ENCODE assay signal across 1 cellular context in the genomic region with DNA sequence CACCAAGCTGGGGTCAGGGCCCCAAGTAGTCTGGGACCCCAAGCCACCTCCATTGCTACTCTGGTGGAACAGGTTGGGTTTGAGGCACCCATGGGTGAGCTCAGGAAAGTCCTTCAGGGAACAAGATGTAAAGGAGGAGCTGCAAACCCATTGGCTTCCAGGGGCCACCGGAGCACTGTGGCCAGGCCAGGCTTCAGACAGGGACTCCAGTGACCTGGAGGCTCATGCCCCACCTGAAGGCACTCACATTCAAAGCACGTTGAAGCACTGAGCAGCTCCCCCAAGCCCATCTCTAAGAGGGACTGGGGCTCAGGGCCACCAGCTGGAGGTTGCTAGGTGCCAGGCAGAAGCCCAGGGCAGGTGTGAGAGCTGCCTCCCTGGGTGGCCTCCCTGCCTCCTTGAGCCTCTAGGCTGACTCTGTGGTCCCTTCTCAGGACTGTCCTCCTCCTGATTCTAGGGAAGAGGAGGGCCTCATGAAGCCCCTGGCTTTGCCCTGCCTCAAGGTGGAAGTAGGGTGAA.
TF ChIP-seq lines count a peak whose summit lies in the region.

No MANE protein-coding gene starts in this region.

TF ChIP-seq in HepG2, 621 proteins besides CTCF, POLR2A, EP300 and RAD21:
- TF ChIP-seq CSRNP2 (CRISPR knock-in tag; conservative IDR thresholded peaks at IDR 0.05; ENCODE audit: low read depth) (no peak), PHF21A (CRISPR knock-in tag; IDR thresholded peaks at IDR 0.05) (no peak), CAMTA2 (CRISPR knock-in tag; IDR thresholded peaks at IDR 0.05; ENCODE audit: borderline replicate concordance) (no peak), MATR3 (CRISPR knock-in tag; IDR thresholded peaks at IDR 0.05) (no peak), CEBPZ (IDR thresholded peaks at IDR 0.05; ENCODE audit: low read length) (no peak), NKX3-1 (CRISPR knock-in tag; IDR thresholded peaks at IDR 0.05) (no peak), IKZF1 (IDR thresholded peaks at IDR 0.05) (no peak), ZNF44 (CRISPR knock-in tag; IDR thresholded peaks at IDR 0.05) (no peak), KDM3A (CRISPR knock-in tag; IDR thresholded peaks at IDR 0.05; ENCODE audit: low read depth) (no peak), MLXIP (CRISPR knock-in tag; IDR thresholded peaks at IDR 0.05; ENCODE audit: borderline replicate concordance) (no peak), SP140L (CRISPR knock-in tag; IDR thresholded peaks at IDR 0.05; ENCODE audit: borderline replicate concordance) (no peak), ZNF510 (CRISPR knock-in tag; IDR thresholded peaks at IDR 0.05; ENCODE audit: low read depth) (no peak), SMAD1 (CRISPR knock-in tag; IDR thresholded peaks at IDR 0.05; ENCODE audit: borderline replicate concordance, low read depth) (no peak), RARA (CRISPR knock-in tag; IDR thresholded peaks at IDR 0.05) (no peak), HOXA7 (CRISPR knock-in tag; IDR thresholded peaks at IDR 0.05) (no peak), ZFP82 (CRISPR knock-in tag; IDR thresholded peaks at IDR 0.05; ENCODE audit: borderline replicate concordance) (no peak)
- TF ChIP-seq, protein P1, sequence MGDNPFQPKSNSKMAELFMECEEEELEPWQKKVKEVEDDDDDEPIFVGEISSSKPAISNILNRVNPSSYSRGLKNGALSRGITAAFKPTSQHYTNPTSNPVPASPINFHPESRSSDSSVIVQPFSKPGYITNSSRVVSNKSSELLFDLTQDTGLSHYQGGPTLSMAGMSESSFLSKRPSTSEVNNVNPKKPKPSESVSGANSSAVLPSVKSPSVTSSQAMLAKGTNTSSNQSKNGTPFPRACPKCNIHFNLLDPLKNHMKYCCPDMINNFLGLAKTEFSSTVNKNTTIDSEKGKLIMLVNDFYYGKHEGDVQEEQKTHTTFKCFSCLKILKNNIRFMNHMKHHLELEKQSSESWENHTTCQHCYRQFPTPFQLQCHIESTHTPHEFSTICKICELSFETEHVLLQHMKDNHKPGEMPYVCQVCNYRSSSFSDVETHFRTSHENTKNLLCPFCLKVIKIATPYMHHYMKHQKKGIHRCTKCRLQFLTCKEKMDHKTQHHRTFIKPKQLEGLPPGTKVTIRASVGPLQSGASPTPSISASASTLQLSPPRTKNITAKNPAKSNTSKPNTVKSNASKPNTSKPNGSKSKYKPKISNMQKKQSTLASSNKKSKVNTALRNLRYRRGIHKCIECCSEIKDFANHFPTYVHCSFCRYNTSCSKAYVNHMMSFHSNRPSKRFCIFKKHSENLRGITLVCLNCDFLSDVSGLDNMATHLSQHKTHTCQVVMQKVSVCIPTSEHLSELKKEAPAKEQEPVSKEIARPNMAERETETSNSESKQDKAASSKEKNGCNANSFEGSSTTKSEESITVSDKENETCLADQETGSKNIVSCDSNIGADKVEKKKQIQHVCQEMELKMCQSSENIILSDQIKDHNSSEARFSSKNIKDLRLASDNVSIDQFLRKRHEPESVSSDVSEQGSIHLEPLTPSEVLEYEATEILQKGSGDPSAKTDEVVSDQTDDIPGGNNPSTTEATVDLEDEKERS (CRISPR knock-in tag; IDR thresholded peaks at IDR 0.05): no peak
- TF ChIP-seq, protein P2, sequence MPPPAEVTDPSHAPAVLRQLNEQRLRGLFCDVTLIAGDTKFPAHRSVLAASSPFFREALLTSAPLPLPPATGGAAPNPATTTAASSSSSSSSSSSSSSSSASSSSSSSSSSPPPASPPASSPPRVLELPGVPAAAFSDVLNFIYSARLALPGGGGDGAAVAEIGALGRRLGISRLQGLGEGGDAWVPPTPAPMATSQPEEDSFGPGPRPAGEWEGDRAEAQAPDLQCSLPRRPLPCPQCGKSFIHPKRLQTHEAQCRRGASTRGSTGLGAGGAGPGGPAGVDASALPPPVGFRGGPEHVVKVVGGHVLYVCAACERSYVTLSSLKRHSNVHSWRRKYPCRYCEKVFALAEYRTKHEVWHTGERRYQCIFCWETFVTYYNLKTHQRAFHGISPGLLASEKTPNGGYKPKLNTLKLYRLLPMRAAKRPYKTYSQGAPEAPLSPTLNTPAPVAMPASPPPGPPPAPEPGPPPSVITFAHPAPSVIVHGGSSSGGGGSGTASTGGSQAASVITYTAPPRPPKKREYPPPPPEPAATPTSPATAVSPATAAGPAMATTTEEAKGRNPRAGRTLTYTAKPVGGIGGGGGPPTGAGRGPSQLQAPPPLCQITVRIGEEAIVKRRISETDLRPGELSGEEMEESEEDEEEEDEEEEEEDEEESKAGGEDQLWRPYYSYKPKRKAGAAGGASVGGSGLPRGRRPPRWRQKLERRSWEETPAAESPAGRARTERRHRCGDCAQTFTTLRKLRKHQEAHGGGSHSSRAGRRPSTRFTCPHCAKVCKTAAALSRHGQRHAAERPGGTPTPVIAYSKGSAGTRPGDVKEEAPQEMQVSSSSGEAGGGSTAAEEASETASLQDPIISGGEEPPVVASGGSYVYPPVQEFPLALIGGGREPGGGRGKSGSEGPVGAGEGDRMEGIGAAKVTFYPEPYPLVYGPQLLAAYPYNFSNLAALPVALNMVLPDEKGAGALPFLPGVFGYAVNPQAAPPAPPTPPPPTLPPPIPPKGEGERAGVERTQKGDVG (CRISPR knock-in tag; IDR thresholded peaks at IDR 0.05; ENCODE audit: borderline replicate concordance): no peak
